1 cellular context compared by ENCODE assay signal in the genomic region with DNA sequence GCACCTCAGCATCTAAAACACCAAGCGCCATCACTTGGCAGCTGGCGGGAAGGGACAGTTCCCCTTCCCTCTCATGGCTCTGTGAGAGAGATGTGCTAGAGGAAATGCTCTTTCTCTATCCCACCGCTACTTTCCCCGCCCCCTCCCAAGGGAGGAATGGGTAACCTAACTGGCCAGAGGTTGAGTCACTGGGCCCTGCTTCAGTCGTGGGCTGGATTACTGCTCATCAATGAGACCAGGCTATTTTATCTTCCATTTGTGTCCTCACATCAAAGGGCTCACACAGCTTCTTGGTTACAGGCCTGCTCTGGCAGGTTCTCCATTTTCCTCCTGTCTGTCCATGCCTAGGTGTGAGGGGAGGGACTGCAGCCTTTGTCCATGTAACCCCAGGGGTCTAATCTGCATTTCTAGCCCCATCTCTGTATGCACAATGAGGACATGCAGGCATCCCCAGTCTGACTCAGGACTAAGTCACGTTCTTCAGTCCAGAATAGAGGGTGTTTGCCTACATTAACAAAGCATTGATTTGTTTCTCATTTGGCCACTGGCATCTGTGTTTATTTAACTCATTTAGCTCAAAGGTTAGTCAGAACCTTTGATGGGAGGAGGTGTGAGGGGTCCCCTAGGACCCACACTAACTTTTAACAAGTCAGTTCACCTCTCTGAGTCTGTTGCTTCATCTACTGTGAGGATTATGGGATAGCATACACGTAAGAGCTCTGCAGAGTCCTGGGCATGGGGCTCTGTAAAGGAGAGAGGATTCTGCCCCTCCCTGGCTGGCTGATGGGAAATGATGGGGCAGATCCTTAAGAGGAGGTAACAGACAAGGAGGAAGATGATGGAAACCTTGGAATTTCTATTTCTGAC.
A peak's percentile ranks its signal among the peaks of the same experiment; 100 is the strongest.
TF ChIP-seq lines count a peak whose summit lies in the region.

No MANE protein-coding gene starts in this region.

TF ChIP-seq in GM23338, 12 proteins besides CTCF, POLR2A, EP300 and RAD21 (continued from another document):
- TF ChIP-seq, protein P1, sequence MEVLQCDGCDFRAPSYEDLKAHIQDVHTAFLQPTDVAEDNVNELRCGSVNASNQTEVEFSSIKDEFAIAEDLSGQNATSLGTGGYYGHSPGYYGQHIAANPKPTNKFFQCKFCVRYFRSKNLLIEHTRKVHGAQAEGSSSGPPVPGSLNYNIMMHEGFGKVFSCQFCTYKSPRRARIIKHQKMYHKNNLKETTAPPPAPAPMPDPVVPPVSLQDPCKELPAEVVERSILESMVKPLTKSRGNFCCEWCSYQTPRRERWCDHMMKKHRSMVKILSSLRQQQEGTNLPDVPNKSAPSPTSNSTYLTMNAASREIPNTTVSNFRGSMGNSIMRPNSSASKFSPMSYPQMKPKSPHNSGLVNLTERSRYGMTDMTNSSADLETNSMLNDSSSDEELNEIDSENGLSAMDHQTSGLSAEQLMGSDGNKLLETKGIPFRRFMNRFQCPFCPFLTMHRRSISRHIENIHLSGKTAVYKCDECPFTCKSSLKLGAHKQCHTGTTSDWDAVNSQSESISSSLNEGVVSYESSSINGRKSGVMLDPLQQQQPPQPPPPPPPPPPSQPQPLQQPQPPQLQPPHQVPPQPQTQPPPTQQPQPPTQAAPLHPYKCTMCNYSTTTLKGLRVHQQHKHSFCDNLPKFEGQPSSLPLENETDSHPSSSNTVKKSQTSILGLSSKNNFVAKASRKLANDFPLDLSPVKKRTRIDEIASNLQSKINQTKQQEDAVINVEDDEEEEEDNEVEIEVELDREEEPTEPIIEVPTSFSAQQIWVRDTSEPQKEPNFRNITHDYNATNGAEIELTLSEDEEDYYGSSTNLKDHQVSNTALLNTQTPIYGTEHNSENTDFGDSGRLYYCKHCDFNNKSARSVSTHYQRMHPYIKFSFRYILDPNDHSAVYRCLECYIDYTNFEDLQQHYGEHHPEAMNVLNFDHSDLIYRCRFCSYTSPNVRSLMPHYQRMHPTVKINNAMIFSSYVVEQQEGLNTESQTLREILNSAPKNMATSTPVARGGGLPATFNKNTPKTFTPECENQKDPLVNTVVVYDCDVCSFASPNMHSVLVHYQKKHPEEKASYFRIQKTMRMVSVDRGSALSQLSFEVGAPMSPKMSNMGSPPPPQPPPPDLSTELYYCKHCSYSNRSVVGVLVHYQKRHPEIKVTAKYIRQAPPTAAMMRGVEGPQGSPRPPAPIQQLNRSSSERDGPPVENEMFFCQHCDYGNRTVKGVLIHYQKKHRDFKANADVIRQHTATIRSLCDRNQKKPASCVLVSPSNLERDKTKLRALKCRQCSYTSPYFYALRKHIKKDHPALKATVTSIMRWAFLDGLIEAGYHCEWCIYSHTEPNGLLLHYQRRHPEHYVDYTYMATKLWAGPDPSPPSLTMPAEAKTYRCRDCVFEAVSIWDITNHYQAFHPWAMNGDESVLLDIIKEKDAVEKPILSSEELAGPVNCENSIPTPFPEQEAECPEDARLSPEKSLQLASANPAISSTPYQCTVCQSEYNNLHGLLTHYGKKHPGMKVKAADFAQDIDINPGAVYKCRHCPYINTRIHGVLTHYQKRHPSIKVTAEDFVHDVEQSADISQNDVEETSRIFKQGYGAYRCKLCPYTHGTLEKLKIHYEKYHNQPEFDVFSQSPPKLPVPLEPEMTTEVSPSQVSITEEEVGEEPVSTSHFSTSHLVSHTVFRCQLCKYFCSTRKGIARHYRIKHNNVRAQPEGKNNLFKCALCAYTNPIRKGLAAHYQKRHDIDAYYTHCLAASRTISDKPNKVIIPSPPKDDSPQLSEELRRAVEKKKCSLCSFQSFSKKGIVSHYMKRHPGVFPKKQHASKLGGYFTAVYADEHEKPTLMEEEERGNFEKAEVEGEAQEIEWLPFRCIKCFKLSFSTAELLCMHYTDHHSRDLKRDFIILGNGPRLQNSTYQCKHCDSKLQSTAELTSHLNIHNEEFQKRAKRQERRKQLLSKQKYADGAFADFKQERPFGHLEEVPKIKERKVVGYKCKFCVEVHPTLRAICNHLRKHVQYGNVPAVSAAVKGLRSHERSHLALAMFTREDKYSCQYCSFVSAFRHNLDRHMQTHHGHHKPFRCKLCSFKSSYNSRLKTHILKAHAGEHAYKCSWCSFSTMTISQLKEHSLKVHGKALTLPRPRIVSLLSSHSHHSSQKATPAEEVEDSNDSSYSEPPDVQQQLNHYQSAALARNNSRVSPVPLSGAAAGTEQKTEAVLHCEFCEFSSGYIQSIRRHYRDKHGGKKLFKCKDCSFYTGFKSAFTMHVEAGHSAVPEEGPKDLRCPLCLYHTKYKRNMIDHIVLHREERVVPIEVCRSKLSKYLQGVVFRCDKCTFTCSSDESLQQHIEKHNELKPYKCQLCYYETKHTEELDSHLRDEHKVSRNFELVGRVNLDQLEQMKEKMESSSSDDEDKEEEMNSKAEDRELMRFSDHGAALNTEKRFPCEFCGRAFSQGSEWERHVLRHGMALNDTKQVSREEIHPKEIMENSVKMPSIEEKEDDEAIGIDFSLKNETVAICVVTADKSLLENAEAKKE (CRISPR knock-in tag; IDR thresholded peaks at IDR 0.05): peak; percentile 37; the same call in 1 of the 2 replicates
TF ChIP-seq in GM23338: peak in this region for 1.
